ENCODE assay signal across 13 cellular contexts in the genomic region with DNA sequence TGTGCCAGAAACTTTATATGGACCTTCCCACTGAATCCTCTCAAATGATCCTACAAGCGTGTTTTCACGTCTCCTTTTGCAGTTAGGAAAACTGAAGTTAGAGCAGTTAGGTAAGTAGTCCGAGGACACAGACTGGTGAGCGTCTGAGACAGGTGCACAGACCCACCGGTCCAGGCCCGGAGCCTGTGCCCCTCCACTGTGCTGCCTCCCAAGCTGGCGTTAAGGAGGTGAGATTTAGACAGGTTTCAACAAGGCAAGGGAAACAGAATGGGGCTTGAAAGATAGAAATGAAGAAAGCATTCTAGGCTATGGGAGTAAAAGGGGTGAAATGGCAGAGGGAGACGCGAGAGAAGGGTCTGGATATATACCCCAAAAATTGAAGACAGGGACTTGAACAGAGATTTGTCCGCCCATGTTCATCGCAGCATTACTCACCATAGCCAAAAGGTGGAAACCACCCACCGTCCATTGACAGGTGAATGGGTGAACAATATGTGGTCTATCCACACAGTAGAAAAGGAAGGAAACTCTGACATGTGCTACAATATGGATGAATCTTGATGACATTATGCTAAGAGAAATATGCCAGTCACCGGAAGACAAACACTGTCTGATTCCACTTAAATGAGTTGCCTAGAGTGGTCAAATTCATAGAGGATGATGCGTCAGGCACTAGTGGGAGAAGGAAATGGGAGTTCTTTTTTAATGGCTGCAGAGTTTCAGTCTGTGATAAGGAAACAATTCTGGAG. TPM values are rescaled to one million over a fixed set of nuclear protein-coding genes. Genes with fewer than 3 reads are reported as not detected.
DNase-seq lines count a peak whose midpoint lies in the region; ATAC-seq, FAIRE-seq and TF ChIP-seq lines count a peak whose summit lies in the region.
"Had no signal": no experiment of that assay in that cellular context is flagged by ENCODE, and none has a peak within 500 bp of the region (broad histone marks: within the 10 kb centered on the region; RNA-seq: fewer than 3 reads in every experiment).

No MANE protein-coding gene starts in this region.

- in situ Hi-C loops in HepG2 (cut with HindIII; ENCODE audit: extremely low pct_ligation_motif_present, low pct_unique_long_range_greater_than_20kb): no loop called here

- no peaks in the 10 kb centered on the region for H3K79me2 ChIP-seq in PC-9 (ENCODE audit: low read depth)
- H3K79me2 ChIP-seq in HepG2 (ENCODE audit: insufficient read depth, low read length): no peaks in the 10 kb centered on the region

- intact Hi-C loops in Calu3 (cut with micrococcal nuclease; ENCODE audit: unreplicated experiment) (loop anchor here (5.0 kb wide), 2 partner anchors 40 to 80 kb away; no protein-coding TSS in a partner anchor), PC-9 (cut with micrococcal nuclease; ENCODE audit: unreplicated experiment) (loop anchor here (5.0 kb wide), 1 partner anchor 80 kb away; no protein-coding TSS in a partner anchor), HepG2 (cut with micrococcal nuclease; ENCODE audit: unreplicated experiment) (no loop called here)

- H3K27ac Mint-ChIP-seq in Calu3 (ENCODE audit: unreplicated experiment): peak overlapping the region; percentile 25
- H3K27ac Mint-ChIP-seq: activated naive CD4-positive, alpha-beta T cell treated with anti-CD3 and anti-CD28 coated beads, Interleukin-2, amount 50 U/mL, for 24 hours had no signal

- no peak overlapping the region for H2AFZ ChIP-seq in PC-9
- no peak overlapping the region for H2AFZ ChIP-seq in HepG2 (ENCODE audit: low read length)

- POLR2A ChIA-PET in PC-9 (lab: Charles Lee; ENCODE audit: unreplicated experiment) (no interaction called here), HepG2 (lab: Yijun Ruan, JAX) (no interaction called here)

- H3K4me2 ChIP-seq in PC-9: peak overlapping the region; percentile 57
- no peak overlapping the region for H3K4me2 ChIP-seq in HepG2 (ENCODE audit: low read depth, low read length)

- peaks cover 41% of the 10 kb centered on the region for H3K4me1 ChIP-seq in PC-9 (replicated peaks; ENCODE audit: insufficient read depth)
- no peaks in the 10 kb centered on the region for H3K4me1 ChIP-seq in mesodermal cell (ENCODE audit: control insufficient read depth, insufficient read depth, low read length, poor library complexity, severe bottlenecking)
- no peaks in the 10 kb centered on the region for H3K4me1 ChIP-seq in HepG2 (ENCODE audit: insufficient read depth, low read length)

- H3K9me3 ChIP-seq in PC-9 (ENCODE audit: insufficient read depth, low read depth) (no peaks in the 10 kb centered on the region), mesodermal cell (ENCODE audit: control insufficient read depth, low read length) (no peaks in the 10 kb centered on the region), HepG2 (ENCODE audit: low read length) (no peaks in the 10 kb centered on the region)

- H3K4me1 Mint-ChIP-seq in Calu3 (ENCODE audit: low read depth, unreplicated experiment): peaks cover 42% of the 10 kb centered on the region
- H3K4me1 Mint-ChIP-seq: activated naive CD4-positive, alpha-beta T cell treated with anti-CD3 and anti-CD28 coated beads, Interleukin-2, amount 50 U/mL, for 24 hours; neural crest cell; stimulated activated naive CD8-positive, alpha-beta T cell treated with anti-CD3 and anti-CD28 coated beads, Interleukin-15, amount 100 ng/mL, for 72 hours had no signal

- peaks cover 5% of the 10 kb centered on the region for H3K36me3 Mint-ChIP-seq in Calu3 (ENCODE audit: insufficient read depth, unreplicated experiment)
- H3K36me3 Mint-ChIP-seq: activated naive CD4-positive, alpha-beta T cell treated with anti-CD3 and anti-CD28 coated beads, Interleukin-2, amount 50 U/mL, for 24 hours had no signal

- FAIRE-seq in HepG2 (lab: Jason Lieb, UNC): no peak

- H3K9me3 Mint-ChIP-seq in Calu3 (ENCODE audit: low read depth, unreplicated experiment): no peaks in the 10 kb centered on the region
- H3K9me3 Mint-ChIP-seq: activated naive CD4-positive, alpha-beta T cell treated with anti-CD3 and anti-CD28 coated beads, Interleukin-2, amount 50 U/mL, for 24 hours; neural crest cell; stimulated activated naive CD8-positive, alpha-beta T cell treated with anti-CD3 and anti-CD28 coated beads, Interleukin-15, amount 100 ng/mL, for 72 hours had no signal

- no peak for TF ChIP-seq RAD21 in HepG2 (CRISPR knock-in tag; IDR thresholded peaks at IDR 0.05)

- H3K4me3 Mint-ChIP-seq in Calu3 (ENCODE audit: low read depth, unreplicated experiment): no peak overlapping the region
- H3K4me3 Mint-ChIP-seq: activated naive CD4-positive, alpha-beta T cell treated with anti-CD3 and anti-CD28 coated beads, Interleukin-2, amount 50 U/mL, for 24 hours; neural crest cell; stimulated activated naive CD8-positive, alpha-beta T cell treated with anti-CD3 and anti-CD28 coated beads, Interleukin-15, amount 100 ng/mL, for 72 hours had no signal

- CTCF ChIA-PET in Calu3 (lab: Charles Lee) (interaction anchor here (1.3 to 2.0 kb wide), 2 partner anchors 16 to 40 kb away, joined by 4 to 6 read pairs; a partner anchor contains a TSS), PC-9 (lab: Charles Lee) (no interaction called here), HepG2 (lab: Yijun Ruan, JAX; ENCODE audit: low intra/inter-chr PET ratio, low total read pairs) (no interaction called here)

- no peak for TF ChIP-seq EP300 in HepG2 (IDR thresholded peaks at IDR 0.05; ENCODE audit: low read depth in 2 of 2, low read length in 2 of 2)
- TF ChIP-seq EP300 in HepG2 (CRISPR knock-in tag; IDR thresholded peaks at IDR 0.05; ENCODE audit: borderline replicate concordance): no peak

- H4K20me1 ChIP-seq in PC-9 (ENCODE audit: insufficient read depth) (no peaks in the 10 kb centered on the region), HepG2 (ENCODE audit: insufficient read depth, low read length) (no peaks in the 10 kb centered on the region)

- H3K27me3 ChIP-seq in PC-9 (ENCODE audit: insufficient read depth, low read depth) (no peaks in the 10 kb centered on the region), HepG2 (ENCODE audit: control insufficient read depth in 1 of 2, insufficient read depth in 2 of 2, low read length in 2 of 2) (peaks cover 6 to 49% of the 10 kb centered on the region in 2 experiments; a peak in 4 of 5 replicates)

- 84 to 95% methylated on average over 11 to 14 of the region's 14 CpGs for WGBS in mesodermal cell (ENCODE audit: insufficient coverage in 2 of 2), 2 experiments
- 27% methylated on average over 14 of the region's 14 CpGs for WGBS in HepG2 (ENCODE audit: low lambda C conversion rate)

- BruUV-seq in Calu3 (replicated peaks; lab: Mats Ljungman, UMichigan) (no TSS peak), PC-9 (replicated peaks; lab: Mats Ljungman, UMichigan) (TSS peak; percentile 33), HepG2 (replicated peaks; lab: Mats Ljungman, UMichigan) (no TSS peak)

- TF ChIP-seq CTCF in Calu3 (IDR thresholded peaks at IDR 0.05; ENCODE audit: unreplicated experiment) (no peak), PC-9 (conservative IDR thresholded peaks at IDR 0.05) (no peak), HepG2 (CRISPR knock-in tag; IDR thresholded peaks at IDR 0.05) (no peak)

- no peak for ATAC-seq in GM21526 (IDR thresholded peaks at IDR 0.05; ENCODE audit: low FRiP score, unreplicated experiment)
- ATAC-seq in HepG2: no peak
- ATAC-seq: stimulated activated naive CD8-positive, alpha-beta T cell treated with anti-CD3 and anti-CD28 coated beads, Interleukin-15, amount 100 ng/mL, for 72 hours had no signal

- H3K4me3 ChIP-seq in PC-9 (no peak overlapping the region), mesodermal cell (ENCODE audit: extremely low read depth, insufficient read depth, low read length, poor library complexity, severe bottlenecking) (no peak overlapping the region), HepG2 (replicated peaks in 1 of 3; ENCODE audit: insufficient read depth in 1 of 3, low read depth in 2 of 3, low read length in 3 of 3) (no peak overlapping the region)

- H3K27ac ChIP-seq in PC-9 (peak overlapping the region; percentile 87), mesodermal cell (ENCODE audit: low read depth, low read length, severe bottlenecking) (peak overlapping the region; percentile 51), HepG2 (ENCODE audit: extremely low read length, insufficient read depth, low read length) (no peak overlapping the region)

- TF ChIP-seq POLR2A in erythroblast (IDR thresholded peaks at IDR 0.05; ENCODE audit: low read length): no peak
- no peak for TF ChIP-seq POLR2A in HepG2 (IDR thresholded peaks at IDR 0.05; ENCODE audit: insufficient read depth in 1 of 2, low read depth in 2 of 2, low read length in 2 of 2)

- H3K36me3 ChIP-seq in PC-9 (ENCODE audit: low read depth) (no peaks in the 10 kb centered on the region), mesodermal cell (ENCODE audit: control insufficient read depth, insufficient read depth, low read length) (no peaks in the 10 kb centered on the region), HepG2 (replicated peaks in 1 of 2; ENCODE audit: control insufficient read depth in 1 of 2, insufficient read depth in 2 of 2, low read length in 2 of 2) (no peaks in the 10 kb centered on the region)

- peaks cover 24% of the 10 kb centered on the region for H3F3A ChIP-seq in PC-9 (ENCODE audit: insufficient read depth, low read depth)

- no peaks in the 10 kb centered on the region for H3K27me3 Mint-ChIP-seq in Calu3 (ENCODE audit: unreplicated experiment)

- DNase-seq in Calu3 (no peak), PC-9 (peak in 1 of 2 experiments; percentile 76), dedifferentiated amniotic fluid mesenchymal stem cell (ENCODE audit: extremely low spot score) (peak; percentile 22), SIG-M5 treated with dmso at 0.1 percent for 504 hours (lab: John Stamatoyannopoulos, UW; ENCODE audit: unreplicated experiment) (no peak), erythroblast (lab: John Stamatoyannopoulos, UW) (no peak), HepG2 (ENCODE audit: low spot score) (no peak)
- DNase-seq: effector memory CD4-positive, alpha-beta T cell; stimulated activated CD4-positive, alpha-beta T cell treated with anti-CD3 and anti-CD28 coated beads, Interleukin-2, amount 100 ng/mL, for 24 hours; stimulated activated naive CD8-positive, alpha-beta T cell treated with anti-CD3 and anti-CD28 coated beads, Interleukin-15, amount 100 ng/mL, for 72 hours had no signal

- H3K9me2 ChIP-seq in PC-9 (ENCODE audit: insufficient read depth): no peaks in the 10 kb centered on the region

- H3K9ac ChIP-seq in HepG2 (ENCODE audit: insufficient read depth, low read depth, low read length): no peak overlapping the region

RNA-seq across cellular contexts. Expression of a gene that starts 15.7 kb away (rescaled TPM):
- total RNA-seq in Calu3 (2022) (0.09 and 0.17 TPM in 2 replicates), PC-9 (2021) (0.94 and 1.1 TPM in 2 replicates), HepG2 (2016; rRNA removed; fragmentation: Illumina TruSeq; extraction: Trizol) (not detected in 2 replicates)
- polyA plus RNA-seq in mesodermal cell (2013, experiment 1 of 2): 0.11 TPM
- 0.10 TPM for polyA plus RNA-seq in mesodermal cell (2013, experiment 2 of 2)
- total RNA-seq in HepG2 (2016; cell fraction: cytosol; rRNA removed; fragmentation: Illumina TruSeq; extraction: Trizol; ENCODE audit: low read depth): not detected in 2 replicates
- not detected in 2 replicates for total RNA-seq in HepG2 (2016; cell fraction: insoluble cytoplasmic fraction; rRNA removed; fragmentation: Illumina TruSeq; extraction: Trizol)
- total RNA-seq in HepG2 (2016; cell fraction: membrane; rRNA removed; fragmentation: Illumina TruSeq; extraction: Trizol): not detected in 2 replicates
- not detected in 2 replicates for total RNA-seq in HepG2 (2016; cell fraction: nucleus; rRNA removed; fragmentation: Illumina TruSeq; extraction: Trizol)
- not detected in 2 replicates for polyA plus RNA-seq in HepG2 (2011; rRNA removed)
- polyA plus RNA-seq in HepG2 (2011; cell fraction: cytosol; rRNA removed): not detected in 2 replicates
- polyA plus RNA-seq in HepG2 (2011; cell fraction: nucleus; rRNA removed): not detected in 2 replicates
- polyA plus RNA-seq in HepG2 (2012): not detected in 2 replicates
- polyA plus RNA-seq in HepG2 (2016; cell fraction: cytosol; fragmentation: Illumina TruSeq; extraction: Trizol; ENCODE audit: low read depth): not detected in 2 replicates
- not detected in 2 replicates for polyA plus RNA-seq in HepG2 (2016; cell fraction: insoluble cytoplasmic fraction; fragmentation: Illumina TruSeq; extraction: Trizol; ENCODE audit: low read depth)
- not detected in 2 replicates for polyA plus RNA-seq in HepG2 (2016; cell fraction: membrane; fragmentation: Illumina TruSeq; extraction: Trizol; ENCODE audit: low read depth)
- not detected in 2 replicates for polyA plus RNA-seq in HepG2 (2016; cell fraction: nucleus; fragmentation: Illumina TruSeq; extraction: Trizol; ENCODE audit: insufficient read depth, low read depth)
- 0.23 TPM in 1 of 2 replicates, not detected in the other for polyA minus RNA-seq in HepG2 (2011; rRNA and poly(A)+ RNA removed; ENCODE audit: low replicate concordance)
- not detected in 2 replicates for polyA minus RNA-seq in HepG2 (2011; cell fraction: cytosol; rRNA and poly(A)+ RNA removed)
- not detected in 2 replicates for polyA minus RNA-seq in HepG2 (2011; cell fraction: nucleus; rRNA and poly(A)+ RNA removed)
- total RNA-seq: neural crest cell had no signal
